Comparison of ENCODE assay signal across 1 cellular context in the genomic region with DNA sequence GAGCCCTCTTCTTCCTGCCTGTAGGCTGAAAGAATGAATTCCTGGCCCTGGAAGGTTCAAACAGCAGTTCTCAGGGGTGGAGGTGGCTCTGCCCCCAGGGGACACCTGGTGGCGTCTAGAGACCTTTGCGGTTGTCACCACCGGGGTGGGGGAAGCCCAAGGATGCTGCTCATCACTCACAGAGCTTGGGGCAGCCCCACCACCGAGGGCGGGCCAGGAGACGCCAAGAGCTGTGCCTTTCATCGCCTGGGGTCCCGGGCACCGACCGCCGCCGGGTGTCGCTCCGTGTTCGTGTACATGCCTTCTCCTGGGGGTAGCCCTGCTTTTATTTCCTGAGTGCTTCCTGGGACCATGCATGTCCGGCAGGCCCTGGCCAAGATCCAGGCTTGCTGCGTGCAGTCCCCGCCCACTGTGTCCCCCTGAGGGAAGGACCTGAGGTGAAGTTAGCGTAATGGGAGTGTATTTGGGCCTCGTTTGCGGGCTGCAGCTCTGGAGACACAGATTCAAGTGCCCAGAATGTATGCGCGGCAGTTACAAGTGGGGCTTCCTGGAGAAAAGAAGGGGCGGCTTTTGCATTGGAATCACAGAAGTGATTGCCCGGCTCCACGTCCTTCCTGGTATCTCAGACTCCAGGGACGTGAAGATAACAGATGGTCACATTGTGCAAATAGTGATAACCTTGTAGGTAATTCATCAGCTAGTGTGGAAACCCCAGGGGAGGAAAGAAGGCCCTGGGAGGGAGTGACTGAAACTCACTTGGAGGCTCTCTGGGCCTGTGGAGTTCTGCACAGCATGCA.
TF ChIP-seq lines count a peak whose summit lies in the region.

No MANE protein-coding gene starts in this region.

TF ChIP-seq in HepG2, 621 proteins besides CTCF, POLR2A, EP300 and RAD21 (continued from another document and continues in another):
- TF ChIP-seq, protein P1, sequence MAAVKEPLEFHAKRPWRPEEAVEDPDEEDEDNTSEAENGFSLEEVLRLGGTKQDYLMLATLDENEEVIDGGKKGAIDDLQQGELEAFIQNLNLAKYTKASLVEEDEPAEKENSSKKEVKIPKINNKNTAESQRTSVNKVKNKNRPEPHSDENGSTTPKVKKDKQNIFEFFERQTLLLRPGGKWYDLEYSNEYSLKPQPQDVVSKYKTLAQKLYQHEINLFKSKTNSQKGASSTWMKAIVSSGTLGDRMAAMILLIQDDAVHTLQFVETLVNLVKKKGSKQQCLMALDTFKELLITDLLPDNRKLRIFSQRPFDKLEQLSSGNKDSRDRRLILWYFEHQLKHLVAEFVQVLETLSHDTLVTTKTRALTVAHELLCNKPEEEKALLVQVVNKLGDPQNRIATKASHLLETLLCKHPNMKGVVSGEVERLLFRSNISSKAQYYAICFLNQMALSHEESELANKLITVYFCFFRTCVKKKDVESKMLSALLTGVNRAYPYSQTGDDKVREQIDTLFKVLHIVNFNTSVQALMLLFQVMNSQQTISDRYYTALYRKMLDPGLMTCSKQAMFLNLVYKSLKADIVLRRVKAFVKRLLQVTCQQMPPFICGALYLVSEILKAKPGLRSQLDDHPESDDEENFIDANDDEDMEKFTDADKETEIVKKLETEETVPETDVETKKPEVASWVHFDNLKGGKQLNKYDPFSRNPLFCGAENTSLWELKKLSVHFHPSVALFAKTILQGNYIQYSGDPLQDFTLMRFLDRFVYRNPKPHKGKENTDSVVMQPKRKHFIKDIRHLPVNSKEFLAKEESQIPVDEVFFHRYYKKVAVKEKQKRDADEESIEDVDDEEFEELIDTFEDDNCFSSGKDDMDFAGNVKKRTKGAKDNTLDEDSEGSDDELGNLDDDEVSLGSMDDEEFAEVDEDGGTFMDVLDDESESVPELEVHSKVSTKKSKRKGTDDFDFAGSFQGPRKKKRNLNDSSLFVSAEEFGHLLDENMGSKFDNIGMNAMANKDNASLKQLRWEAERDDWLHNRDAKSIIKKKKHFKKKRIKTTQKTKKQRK (IDR thresholded peaks at IDR 0.05; ENCODE audit: low read length): no peak
- TF ChIP-seq RXRB (CRISPR knock-in tag; IDR thresholded peaks at IDR 0.05; ENCODE audit: borderline replicate concordance) (no peak), SMAD1 (CRISPR knock-in tag; IDR thresholded peaks at IDR 0.05; ENCODE audit: borderline replicate concordance, low read depth) (no peak), SAP130 (CRISPR knock-in tag; IDR thresholded peaks at IDR 0.05; ENCODE audit: low read depth) (peak; percentile 95), JARID2 (CRISPR knock-in tag; IDR thresholded peaks at IDR 0.05; ENCODE audit: insufficient replicate concordance) (no peak), MAZ (IDR thresholded peaks at IDR 0.05; ENCODE audit: borderline replicate concordance, low read depth, low read length) (no peak), MAZ (CRISPR knock-in tag; IDR thresholded peaks at IDR 0.05; ENCODE audit: low read depth) (0 out of 2 replicates have a peak, but pooled peaks have one; percentile 34), ZNF615 (CRISPR knock-in tag; IDR thresholded peaks at IDR 0.05; ENCODE audit: borderline replicate concordance) (no peak), ZSCAN20 (CRISPR knock-in tag; IDR thresholded peaks at IDR 0.05; ENCODE audit: borderline replicate concordance) (no peak), SRSF1 (optimal IDR thresholded peaks at IDR 0.05; ENCODE audit: low read depth, low read length) (no peak), ZNF446 (CRISPR knock-in tag; IDR thresholded peaks at IDR 0.05) (no peak), TGIF2 (CRISPR knock-in tag; IDR thresholded peaks at IDR 0.05) (peak; percentile 22; the same call in 1 of the 2 replicates), ZNF331 (CRISPR knock-in tag; IDR thresholded peaks at IDR 0.05) (peak; percentile 17; the same call in 1 of the 2 replicates), PITX1 (CRISPR knock-in tag; IDR thresholded peaks at IDR 0.05) (no peak), IRF2 (CRISPR knock-in tag; IDR thresholded peaks at IDR 0.05) (peak; percentile 51; the same call in 1 of the 2 replicates), PAX8 (CRISPR knock-in tag; IDR thresholded peaks at IDR 0.05; ENCODE audit: borderline replicate concordance) (no peak), ZNF577 (CRISPR knock-in tag; IDR thresholded peaks at IDR 0.05; ENCODE audit: borderline replicate concordance, low read depth) (no peak), ZNF496 (CRISPR knock-in tag; IDR thresholded peaks at IDR 0.05; ENCODE audit: insufficient replicate concordance) (no peak), ZFP82 (CRISPR knock-in tag; IDR thresholded peaks at IDR 0.05; ENCODE audit: borderline replicate concordance) (no peak), ZNF878 (CRISPR knock-in tag; IDR thresholded peaks at IDR 0.05) (no peak), FOXO1 (CRISPR knock-in tag; IDR thresholded peaks at IDR 0.05) (no peak), ZNF431 (CRISPR knock-in tag; IDR thresholded peaks at IDR 0.05; ENCODE audit: borderline replicate concordance, low read depth) (no peak), ZBTB42 (CRISPR knock-in tag; IDR thresholded peaks at IDR 0.05) (no peak), ZNF121 (CRISPR knock-in tag; IDR thresholded peaks at IDR 0.05) (no peak; the same call in none of the 2 replicates), JUND (CRISPR knock-in tag; IDR thresholded peaks at IDR 0.05) (no peak), ARHGAP35 (CRISPR knock-in tag; IDR thresholded peaks at IDR 0.05; ENCODE audit: borderline replicate concordance) (no peak), ZNF777 (CRISPR knock-in tag; IDR thresholded peaks at IDR 0.05) (no peak), REPIN1 (CRISPR knock-in tag; IDR thresholded peaks at IDR 0.05; ENCODE audit: borderline replicate concordance, low read depth) (no peak), FOXK1 (CRISPR knock-in tag; IDR thresholded peaks at IDR 0.05; ENCODE audit: borderline replicate concordance, low read depth) (no peak), SYNCRIP (IDR thresholded peaks at IDR 0.05; ENCODE audit: insufficient read depth, low read depth, low read length) (no peak), ZNF225 (CRISPR knock-in tag; IDR thresholded peaks at IDR 0.05) (no peak), CHCHD3 (CRISPR knock-in tag; IDR thresholded peaks at IDR 0.05) (no peak), KLF12 (CRISPR knock-in tag; IDR thresholded peaks at IDR 0.05; ENCODE audit: borderline replicate concordance) (no peak), MAFG (CRISPR knock-in tag; IDR thresholded peaks at IDR 0.05) (no peak), TP53 (CRISPR knock-in tag; conservative IDR thresholded peaks at IDR 0.05) (no peak)
- TF ChIP-seq, protein P2, sequence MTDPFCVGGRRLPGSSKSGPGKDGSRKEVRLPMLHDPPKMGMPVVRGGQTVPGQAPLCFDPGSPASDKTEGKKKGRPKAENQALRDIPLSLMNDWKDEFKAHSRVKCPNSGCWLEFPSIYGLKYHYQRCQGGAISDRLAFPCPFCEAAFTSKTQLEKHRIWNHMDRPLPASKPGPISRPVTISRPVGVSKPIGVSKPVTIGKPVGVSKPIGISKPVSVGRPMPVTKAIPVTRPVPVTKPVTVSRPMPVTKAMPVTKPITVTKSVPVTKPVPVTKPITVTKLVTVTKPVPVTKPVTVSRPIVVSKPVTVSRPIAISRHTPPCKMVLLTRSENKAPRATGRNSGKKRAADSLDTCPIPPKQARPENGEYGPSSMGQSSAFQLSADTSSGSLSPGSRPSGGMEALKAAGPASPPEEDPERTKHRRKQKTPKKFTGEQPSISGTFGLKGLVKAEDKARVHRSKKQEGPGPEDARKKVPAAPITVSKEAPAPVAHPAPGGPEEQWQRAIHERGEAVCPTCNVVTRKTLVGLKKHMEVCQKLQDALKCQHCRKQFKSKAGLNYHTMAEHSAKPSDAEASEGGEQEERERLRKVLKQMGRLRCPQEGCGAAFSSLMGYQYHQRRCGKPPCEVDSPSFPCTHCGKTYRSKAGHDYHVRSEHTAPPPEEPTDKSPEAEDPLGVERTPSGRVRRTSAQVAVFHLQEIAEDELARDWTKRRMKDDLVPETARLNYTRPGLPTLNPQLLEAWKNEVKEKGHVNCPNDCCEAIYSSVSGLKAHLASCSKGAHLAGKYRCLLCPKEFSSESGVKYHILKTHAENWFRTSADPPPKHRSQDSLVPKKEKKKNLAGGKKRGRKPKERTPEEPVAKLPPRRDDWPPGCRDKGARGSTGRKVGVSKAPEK (CRISPR knock-in tag; IDR thresholded peaks at IDR 0.05; ENCODE audit: borderline replicate concordance): no peak
- TF ChIP-seq, protein P3, sequence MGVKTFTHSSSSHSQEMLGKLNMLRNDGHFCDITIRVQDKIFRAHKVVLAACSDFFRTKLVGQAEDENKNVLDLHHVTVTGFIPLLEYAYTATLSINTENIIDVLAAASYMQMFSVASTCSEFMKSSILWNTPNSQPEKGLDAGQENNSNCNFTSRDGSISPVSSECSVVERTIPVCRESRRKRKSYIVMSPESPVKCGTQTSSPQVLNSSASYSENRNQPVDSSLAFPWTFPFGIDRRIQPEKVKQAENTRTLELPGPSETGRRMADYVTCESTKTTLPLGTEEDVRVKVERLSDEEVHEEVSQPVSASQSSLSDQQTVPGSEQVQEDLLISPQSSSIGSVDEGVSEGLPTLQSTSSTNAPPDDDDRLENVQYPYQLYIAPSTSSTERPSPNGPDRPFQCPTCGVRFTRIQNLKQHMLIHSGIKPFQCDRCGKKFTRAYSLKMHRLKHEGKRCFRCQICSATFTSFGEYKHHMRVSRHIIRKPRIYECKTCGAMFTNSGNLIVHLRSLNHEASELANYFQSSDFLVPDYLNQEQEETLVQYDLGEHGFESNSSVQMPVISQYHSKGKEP (CRISPR knock-in tag; IDR thresholded peaks at IDR 0.05): no peak
- TF ChIP-seq, protein P4, sequence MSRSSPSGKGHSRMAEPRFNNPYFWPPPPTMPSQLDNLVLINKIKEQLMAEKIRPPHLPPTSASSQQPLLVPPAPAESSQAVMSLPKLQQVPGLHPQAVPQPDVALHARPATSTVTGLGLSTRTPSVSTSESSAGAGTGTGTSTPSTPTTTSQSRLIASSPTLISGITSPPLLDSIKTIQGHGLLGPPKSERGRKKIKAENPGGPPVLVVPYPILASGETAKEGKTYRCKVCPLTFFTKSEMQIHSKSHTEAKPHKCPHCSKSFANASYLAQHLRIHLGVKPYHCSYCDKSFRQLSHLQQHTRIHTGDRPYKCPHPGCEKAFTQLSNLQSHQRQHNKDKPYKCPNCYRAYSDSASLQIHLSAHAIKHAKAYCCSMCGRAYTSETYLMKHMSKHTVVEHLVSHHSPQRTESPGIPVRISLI (CRISPR knock-in tag; IDR thresholded peaks at IDR 0.05; ENCODE audit: borderline replicate concordance): 0 out of 2 replicates have a peak, but pooled peaks have one; percentile 40
- TF ChIP-seq, protein P5, sequence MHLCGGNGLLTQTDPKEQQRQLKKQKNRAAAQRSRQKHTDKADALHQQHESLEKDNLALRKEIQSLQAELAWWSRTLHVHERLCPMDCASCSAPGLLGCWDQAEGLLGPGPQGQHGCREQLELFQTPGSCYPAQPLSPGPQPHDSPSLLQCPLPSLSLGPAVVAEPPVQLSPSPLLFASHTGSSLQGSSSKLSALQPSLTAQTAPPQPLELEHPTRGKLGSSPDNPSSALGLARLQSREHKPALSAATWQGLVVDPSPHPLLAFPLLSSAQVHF (CRISPR knock-in tag; IDR thresholded peaks at IDR 0.05): no peak
- TF ChIP-seq, protein P6, sequence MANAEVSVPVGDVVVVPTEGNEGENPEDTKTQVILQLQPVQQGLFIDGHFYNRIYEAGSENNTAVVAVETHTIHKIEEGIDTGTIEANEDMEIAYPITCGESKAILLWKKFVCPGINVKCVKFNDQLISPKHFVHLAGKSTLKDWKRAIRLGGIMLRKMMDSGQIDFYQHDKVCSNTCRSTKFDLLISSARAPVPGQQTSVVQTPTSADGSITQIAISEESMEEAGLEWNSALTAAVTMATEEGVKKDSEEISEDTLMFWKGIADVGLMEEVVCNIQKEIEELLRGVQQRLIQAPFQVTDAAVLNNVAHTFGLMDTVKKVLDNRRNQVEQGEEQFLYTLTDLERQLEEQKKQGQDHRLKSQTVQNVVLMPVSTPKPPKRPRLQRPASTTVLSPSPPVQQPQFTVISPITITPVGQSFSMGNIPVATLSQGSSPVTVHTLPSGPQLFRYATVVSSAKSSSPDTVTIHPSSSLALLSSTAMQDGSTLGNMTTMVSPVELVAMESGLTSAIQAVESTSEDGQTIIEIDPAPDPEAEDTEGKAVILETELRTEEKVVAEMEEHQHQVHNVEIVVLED (CRISPR knock-in tag; IDR thresholded peaks at IDR 0.05; ENCODE audit: borderline replicate concordance): peak; percentile 61; the same call in 1 of the 2 replicates
- TF ChIP-seq, protein P7, sequence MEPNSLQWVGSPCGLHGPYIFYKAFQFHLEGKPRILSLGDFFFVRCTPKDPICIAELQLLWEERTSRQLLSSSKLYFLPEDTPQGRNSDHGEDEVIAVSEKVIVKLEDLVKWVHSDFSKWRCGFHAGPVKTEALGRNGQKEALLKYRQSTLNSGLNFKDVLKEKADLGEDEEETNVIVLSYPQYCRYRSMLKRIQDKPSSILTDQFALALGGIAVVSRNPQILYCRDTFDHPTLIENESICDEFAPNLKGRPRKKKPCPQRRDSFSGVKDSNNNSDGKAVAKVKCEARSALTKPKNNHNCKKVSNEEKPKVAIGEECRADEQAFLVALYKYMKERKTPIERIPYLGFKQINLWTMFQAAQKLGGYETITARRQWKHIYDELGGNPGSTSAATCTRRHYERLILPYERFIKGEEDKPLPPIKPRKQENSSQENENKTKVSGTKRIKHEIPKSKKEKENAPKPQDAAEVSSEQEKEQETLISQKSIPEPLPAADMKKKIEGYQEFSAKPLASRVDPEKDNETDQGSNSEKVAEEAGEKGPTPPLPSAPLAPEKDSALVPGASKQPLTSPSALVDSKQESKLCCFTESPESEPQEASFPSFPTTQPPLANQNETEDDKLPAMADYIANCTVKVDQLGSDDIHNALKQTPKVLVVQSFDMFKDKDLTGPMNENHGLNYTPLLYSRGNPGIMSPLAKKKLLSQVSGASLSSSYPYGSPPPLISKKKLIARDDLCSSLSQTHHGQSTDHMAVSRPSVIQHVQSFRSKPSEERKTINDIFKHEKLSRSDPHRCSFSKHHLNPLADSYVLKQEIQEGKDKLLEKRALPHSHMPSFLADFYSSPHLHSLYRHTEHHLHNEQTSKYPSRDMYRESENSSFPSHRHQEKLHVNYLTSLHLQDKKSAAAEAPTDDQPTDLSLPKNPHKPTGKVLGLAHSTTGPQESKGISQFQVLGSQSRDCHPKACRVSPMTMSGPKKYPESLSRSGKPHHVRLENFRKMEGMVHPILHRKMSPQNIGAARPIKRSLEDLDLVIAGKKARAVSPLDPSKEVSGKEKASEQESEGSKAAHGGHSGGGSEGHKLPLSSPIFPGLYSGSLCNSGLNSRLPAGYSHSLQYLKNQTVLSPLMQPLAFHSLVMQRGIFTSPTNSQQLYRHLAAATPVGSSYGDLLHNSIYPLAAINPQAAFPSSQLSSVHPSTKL (CRISPR knock-in tag; IDR thresholded peaks at IDR 0.05): 0 out of 2 replicates have a peak, but pooled peaks have one; percentile 24
- TF ChIP-seq, protein P8, sequence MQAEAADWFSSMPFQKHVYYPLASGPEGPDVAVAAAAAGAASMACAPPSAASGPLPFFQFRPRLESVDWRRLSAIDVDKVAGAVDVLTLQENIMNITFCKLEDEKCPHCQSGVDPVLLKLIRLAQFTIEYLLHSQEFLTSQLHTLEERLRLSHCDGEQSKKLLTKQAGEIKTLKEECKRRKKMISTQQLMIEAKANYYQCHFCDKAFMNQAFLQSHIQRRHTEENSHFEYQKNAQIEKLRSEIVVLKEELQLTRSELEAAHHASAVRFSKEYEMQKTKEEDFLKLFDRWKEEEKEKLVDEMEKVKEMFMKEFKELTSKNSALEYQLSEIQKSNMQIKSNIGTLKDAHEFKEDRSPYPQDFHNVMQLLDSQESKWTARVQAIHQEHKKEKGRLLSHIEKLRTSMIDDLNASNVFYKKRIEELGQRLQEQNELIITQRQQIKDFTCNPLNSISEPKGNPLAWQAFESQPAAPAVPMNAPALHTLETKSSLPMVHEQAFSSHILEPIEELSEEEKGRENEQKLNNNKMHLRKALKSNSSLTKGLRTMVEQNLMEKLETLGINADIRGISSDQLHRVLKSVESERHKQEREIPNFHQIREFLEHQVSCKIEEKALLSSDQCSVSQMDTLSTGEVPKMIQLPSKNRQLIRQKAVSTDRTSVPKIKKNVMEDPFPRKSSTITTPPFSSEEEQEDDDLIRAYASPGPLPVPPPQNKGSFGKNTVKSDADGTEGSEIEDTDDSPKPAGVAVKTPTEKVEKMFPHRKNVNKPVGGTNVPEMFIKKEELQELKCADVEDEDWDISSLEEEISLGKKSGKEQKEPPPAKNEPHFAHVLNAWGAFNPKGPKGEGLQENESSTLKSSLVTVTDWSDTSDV (CRISPR knock-in tag; IDR thresholded peaks at IDR 0.05): no peak
